Comparison of ENCODE assay signal across 8 cellular contexts in genomic region chr1:180252638-180253536, GRCh38. TPM values are rescaled to one million over a fixed set of nuclear protein-coding genes. Genes with fewer than 3 reads are reported as not detected.
DNase-seq lines count a peak whose midpoint lies in the region; ATAC-seq, FAIRE-seq and TF ChIP-seq lines count a peak whose summit lies in the region.

No MANE protein-coding gene starts in this region.

- H3K4me1 ChIP-seq in body of pancreas (peaks cover 21% of the 10 kb centered on the region), kidney (ENCODE audit: control insufficient read depth in 1 of 2, insufficient read depth in 1 of 2, low read depth in 1 of 2, low read length in 2 of 2) (peaks cover 0 to 8% of the 10 kb centered on the region in 2 donors)

- no peak for TF ChIP-seq POLR2A in body of pancreas (IDR thresholded peaks at IDR 0.05)

- DNase-seq in EH (ENCODE audit: low read depth) (peak; percentile 62), H4 (ENCODE audit: low spot score) (peak; percentile 62), NCI-H1105 treated with DMSO at 0.1 percent for 48 hours (lab: John Stamatoyannopoulos, UW) (peak; percentile 46), body of pancreas (peak; percentile 68 to 75 (median 70)), kidney (peak; percentile 81)
- DNase-seq in stimulated activated CD4-positive, alpha-beta T cell treated with anti-CD3 and anti-CD28 coated beads, Interleukin-4, amount 100 ng/mL, for 4 hours = peak; percentile 54 to 66

- H3K9me3 Mint-ChIP-seq in stimulated activated memory B cell treated with anti-CD40 and anti-IgM and Interleukin-4, amounts not matched to agents 10 μg/mL and 1 μg/mL and 100 μg/mL, for 72 hours = no peaks in the 10 kb centered on the region

- H3K4me3 Mint-ChIP-seq in stimulated activated memory B cell treated with anti-CD40 and anti-IgM and Interleukin-4, amounts not matched to agents 10 μg/mL and 1 μg/mL and 100 μg/mL, for 72 hours = no peak overlapping the region

- no peaks in the 10 kb centered on the region for H3K4me1 Mint-ChIP-seq in stimulated activated memory B cell treated with anti-CD40 and anti-IgM and Interleukin-4, amounts not matched to agents 10 μg/mL and 1 μg/mL and 100 μg/mL, for 72 hours

- intact Hi-C loops in body of pancreas (cut with DNase I) = loop anchor here (10.0 kb wide), 1 partner anchor 232 kb away; no protein-coding TSS in a partner anchor
- intact Hi-C loops in kidney (cut with DNase I) = loop anchor here (10.0 kb wide), 1 partner anchor 222 kb away; no protein-coding TSS in a partner anchor

- H3K27me3 ChIP-seq in body of pancreas = no peaks in the 10 kb centered on the region

- no peak overlapping the region for H3K9ac ChIP-seq in kidney (ENCODE audit: low read length in 2 of 2)

- H3K36me3 ChIP-seq in body of pancreas (replicated peaks in 1 of 2; ENCODE audit: insufficient read depth in 1 of 2, low read depth in 2 of 2) (no peaks in the 10 kb centered on the region), kidney (ENCODE audit: control insufficient read depth in 1 of 2, insufficient read depth in 2 of 2, low read length in 2 of 2) (no peaks in the 10 kb centered on the region)

- TF ChIP-seq CTCF in body of pancreas (IDR thresholded peaks at IDR 0.05) (peak; percentile 28 to 86 (median 67)), kidney (IDR thresholded peaks at IDR 0.05; ENCODE audit: borderline replicate concordance, extremely low read depth, insufficient read depth) (peak; percentile 71)

- H3K4me3 ChIP-seq in body of pancreas (no peak overlapping the region), kidney (ENCODE audit: low read length in 2 of 2) (no peak overlapping the region)

- FAIRE-seq in TTC549 (lab: Jason Lieb, UNC) (peak; percentile 90), kidney (lab: Jason Lieb, UNC) (no peak)

- H3K27ac Mint-ChIP-seq in stimulated activated memory B cell treated with anti-CD40 and anti-IgM and Interleukin-4, amounts not matched to agents 10 μg/mL and 1 μg/mL and 100 μg/mL, for 72 hours = no peak overlapping the region

- H3K27me3 Mint-ChIP-seq in stimulated activated memory B cell treated with anti-CD40 and anti-IgM and Interleukin-4, amounts not matched to agents 10 μg/mL and 1 μg/mL and 100 μg/mL, for 72 hours = peaks cover 77% of the 10 kb centered on the region

- no peaks in the 10 kb centered on the region for H3K9me3 ChIP-seq in body of pancreas
- H3K9me3 ChIP-seq in kidney (ENCODE audit: control insufficient read depth in 1 of 2, low read length in 2 of 2) = no peaks in the 10 kb centered on the region

- ATAC-seq in body of pancreas = peak; percentile 34
- no peak for ATAC-seq in stimulated activated memory B cell treated with anti-CD40 and anti-IgM and Interleukin-4, amounts not matched to agents 10 μg/mL and 1 μg/mL and 100 μg/mL, for 72 hours

- H3K27ac ChIP-seq in body of pancreas = no peak overlapping the region
- H3K27ac ChIP-seq in kidney (ENCODE audit: low read depth in 2 of 2, low read length in 2 of 2) = no peak overlapping the region

- WGBS in body of pancreas, 2 donors = 65 to 75% methylated on average over 9 to 12 of the region's 12 CpGs

- H3K36me3 Mint-ChIP-seq in stimulated activated memory B cell treated with anti-CD40 and anti-IgM and Interleukin-4, amounts not matched to agents 10 μg/mL and 1 μg/mL and 100 μg/mL, for 72 hours = no peaks in the 10 kb centered on the region

RNA-seq across cellular contexts. Expression of gene LHX4, which starts 22.8 kb away (rescaled TPM):
- 0.15 TPM in 1 of 2 replicates, not detected in the other for total RNA-seq in H4 (2014; rRNA removed; shearing (Covaris generic))
- not detected for total RNA-seq in body of pancreas
- total RNA-seq in kidney = not detected
- 0.37 TPM for polyA plus RNA-seq in kidney (ENCODE audit: insufficient read depth, low read depth, low replicate concordance)
